In the genomic region with DNA sequence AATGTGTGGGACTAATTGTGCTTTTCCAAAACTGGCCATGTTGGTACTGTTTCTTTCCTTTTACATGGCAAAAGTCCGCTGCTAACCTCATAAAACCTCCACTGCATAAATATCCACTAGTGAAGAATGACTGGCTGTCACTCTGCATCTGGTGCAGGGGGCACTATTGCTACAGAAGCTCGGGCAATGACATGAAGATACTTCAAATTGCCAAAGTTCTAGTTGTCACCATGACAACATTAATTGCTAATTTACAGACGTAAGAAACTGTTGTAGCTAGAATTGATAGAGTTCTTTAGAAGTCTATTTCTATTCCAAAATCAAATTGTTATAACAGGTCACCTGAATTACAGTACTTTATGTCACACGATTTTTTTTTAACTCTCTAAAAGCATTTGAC, we compare ENCODE assay signal across 1 cellular context.
TF ChIP-seq lines count a peak whose summit lies in the region.

No MANE protein-coding gene starts in this region.

TF ChIP-seq in Ishikawa, 13 proteins besides CTCF, POLR2A, EP300 and RAD21 (continued from another document):
- TF ChIP-seq, protein P1, sequence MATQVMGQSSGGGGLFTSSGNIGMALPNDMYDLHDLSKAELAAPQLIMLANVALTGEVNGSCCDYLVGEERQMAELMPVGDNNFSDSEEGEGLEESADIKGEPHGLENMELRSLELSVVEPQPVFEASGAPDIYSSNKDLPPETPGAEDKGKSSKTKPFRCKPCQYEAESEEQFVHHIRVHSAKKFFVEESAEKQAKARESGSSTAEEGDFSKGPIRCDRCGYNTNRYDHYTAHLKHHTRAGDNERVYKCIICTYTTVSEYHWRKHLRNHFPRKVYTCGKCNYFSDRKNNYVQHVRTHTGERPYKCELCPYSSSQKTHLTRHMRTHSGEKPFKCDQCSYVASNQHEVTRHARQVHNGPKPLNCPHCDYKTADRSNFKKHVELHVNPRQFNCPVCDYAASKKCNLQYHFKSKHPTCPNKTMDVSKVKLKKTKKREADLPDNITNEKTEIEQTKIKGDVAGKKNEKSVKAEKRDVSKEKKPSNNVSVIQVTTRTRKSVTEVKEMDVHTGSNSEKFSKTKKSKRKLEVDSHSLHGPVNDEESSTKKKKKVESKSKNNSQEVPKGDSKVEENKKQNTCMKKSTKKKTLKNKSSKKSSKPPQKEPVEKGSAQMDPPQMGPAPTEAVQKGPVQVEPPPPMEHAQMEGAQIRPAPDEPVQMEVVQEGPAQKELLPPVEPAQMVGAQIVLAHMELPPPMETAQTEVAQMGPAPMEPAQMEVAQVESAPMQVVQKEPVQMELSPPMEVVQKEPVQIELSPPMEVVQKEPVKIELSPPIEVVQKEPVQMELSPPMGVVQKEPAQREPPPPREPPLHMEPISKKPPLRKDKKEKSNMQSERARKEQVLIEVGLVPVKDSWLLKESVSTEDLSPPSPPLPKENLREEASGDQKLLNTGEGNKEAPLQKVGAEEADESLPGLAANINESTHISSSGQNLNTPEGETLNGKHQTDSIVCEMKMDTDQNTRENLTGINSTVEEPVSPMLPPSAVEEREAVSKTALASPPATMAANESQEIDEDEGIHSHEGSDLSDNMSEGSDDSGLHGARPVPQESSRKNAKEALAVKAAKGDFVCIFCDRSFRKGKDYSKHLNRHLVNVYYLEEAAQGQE (IDR thresholded peaks at IDR 0.05; ENCODE audit: low read depth) = no peak
- TF ChIP-seq FOXM1 (IDR thresholded peaks at IDR 0.05; ENCODE audit: borderline replicate concordance, low read depth) = no peak
- TF ChIP-seq TCF12 (IDR thresholded peaks at IDR 0.05; ENCODE audit: low read depth) = no peak
- no peak for TF ChIP-seq CEBPB (IDR thresholded peaks at IDR 0.05)
- TF ChIP-seq MAX (IDR thresholded peaks at IDR 0.05) = no peak
- no peak for TF ChIP-seq CREB1 (IDR thresholded peaks at IDR 0.05; ENCODE audit: low read depth)
